Comparison of ENCODE assay signal across 1 cellular context in genomic region chr3:129593595-129594339, GRCh38.
TF ChIP-seq lines count a peak whose summit lies in the region.

No MANE protein-coding gene starts in this region.

TF ChIP-seq in HepG2, 621 proteins besides CTCF, POLR2A, EP300 and RAD21 (continued from another document and continues in another):
- TF ChIP-seq ZHX2 (IDR thresholded peaks at IDR 0.05; ENCODE audit: low read depth) (0 out of 2 replicates have a peak, but pooled peaks have one; percentile 66), ZHX2 (CRISPR knock-in tag; IDR thresholded peaks at IDR 0.05; ENCODE audit: borderline replicate concordance) (no peak), ZNF232 (CRISPR knock-in tag; IDR thresholded peaks at IDR 0.05; ENCODE audit: borderline replicate concordance) (peak; percentile 83; the same call in 1 of the 2 replicates), ZNF543 (CRISPR knock-in tag; IDR thresholded peaks at IDR 0.05) (no peak), ZNF777 (CRISPR knock-in tag; IDR thresholded peaks at IDR 0.05) (0 out of 2 replicates have a peak, but pooled peaks have one; percentile 47), AHR (CRISPR knock-in tag; IDR thresholded peaks at IDR 0.05) (no peak), TBX2 (CRISPR knock-in tag; IDR thresholded peaks at IDR 0.05; ENCODE audit: borderline replicate concordance) (peak; percentile 83), GMEB1 (CRISPR knock-in tag; IDR thresholded peaks at IDR 0.05; ENCODE audit: borderline replicate concordance) (peak; percentile 43; the same call in 1 of the 2 replicates), ZFY (CRISPR knock-in tag; IDR thresholded peaks at IDR 0.05) (peak; percentile 73), ZNF609 (CRISPR knock-in tag; IDR thresholded peaks at IDR 0.05; ENCODE audit: borderline replicate concordance) (peak; percentile 84), IRX3 (CRISPR knock-in tag; IDR thresholded peaks at IDR 0.05; ENCODE audit: borderline replicate concordance, low read depth) (no peak), NR0B2 (CRISPR knock-in tag; IDR thresholded peaks at IDR 0.05) (no peak), POLR2AphosphoS5 (IDR thresholded peaks at IDR 0.05; ENCODE audit: low read depth, low read length) (peak; percentile 43; the same call in 1 of the 2 replicates), ETV5 (CRISPR knock-in tag; IDR thresholded peaks at IDR 0.05; ENCODE audit: borderline replicate concordance) (peak; percentile 91), FOXK2 (IDR thresholded peaks at IDR 0.05) (0 out of 2 replicates have a peak, but pooled peaks have one; percentile 15), NFIB (CRISPR knock-in tag; IDR thresholded peaks at IDR 0.05; ENCODE audit: borderline replicate concordance) (no peak), ZBTB4 (CRISPR knock-in tag; IDR thresholded peaks at IDR 0.05; ENCODE audit: borderline replicate concordance) (0 out of 2 replicates have a peak, but pooled peaks have one; percentile 84), ZSCAN5A (CRISPR knock-in tag; IDR thresholded peaks at IDR 0.05; ENCODE audit: borderline replicate concordance) (no peak), KDM3A (CRISPR knock-in tag; IDR thresholded peaks at IDR 0.05; ENCODE audit: low read depth) (no peak; the same call in 1 of the 2 replicates), TMF1 (CRISPR knock-in tag; IDR thresholded peaks at IDR 0.05; ENCODE audit: low read depth) (no peak), BHLHE40 (IDR thresholded peaks at IDR 0.05; ENCODE audit: low read length) (no peak), EEA1 (CRISPR knock-in tag; IDR thresholded peaks at IDR 0.05; ENCODE audit: borderline replicate concordance) (no peak), HMG20B (CRISPR knock-in tag; conservative IDR thresholded peaks at IDR 0.05) (no peak; the same call in 1 of the 2 replicates), PITX1 (CRISPR knock-in tag; IDR thresholded peaks at IDR 0.05) (peak; percentile 73; the same call in 1 of the 2 replicates)
- TF ChIP-seq, protein P1, sequence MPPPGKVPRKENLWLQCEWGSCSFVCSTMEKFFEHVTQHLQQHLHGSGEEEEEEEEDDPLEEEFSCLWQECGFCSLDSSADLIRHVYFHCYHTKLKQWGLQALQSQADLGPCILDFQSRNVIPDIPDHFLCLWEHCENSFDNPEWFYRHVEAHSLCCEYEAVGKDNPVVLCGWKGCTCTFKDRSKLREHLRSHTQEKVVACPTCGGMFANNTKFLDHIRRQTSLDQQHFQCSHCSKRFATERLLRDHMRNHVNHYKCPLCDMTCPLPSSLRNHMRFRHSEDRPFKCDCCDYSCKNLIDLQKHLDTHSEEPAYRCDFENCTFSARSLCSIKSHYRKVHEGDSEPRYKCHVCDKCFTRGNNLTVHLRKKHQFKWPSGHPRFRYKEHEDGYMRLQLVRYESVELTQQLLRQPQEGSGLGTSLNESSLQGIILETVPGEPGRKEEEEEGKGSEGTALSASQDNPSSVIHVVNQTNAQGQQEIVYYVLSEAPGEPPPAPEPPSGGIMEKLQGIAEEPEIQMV (CRISPR knock-in tag; IDR thresholded peaks at IDR 0.05; ENCODE audit: low read depth), result no peak
- TF ChIP-seq, protein P2, sequence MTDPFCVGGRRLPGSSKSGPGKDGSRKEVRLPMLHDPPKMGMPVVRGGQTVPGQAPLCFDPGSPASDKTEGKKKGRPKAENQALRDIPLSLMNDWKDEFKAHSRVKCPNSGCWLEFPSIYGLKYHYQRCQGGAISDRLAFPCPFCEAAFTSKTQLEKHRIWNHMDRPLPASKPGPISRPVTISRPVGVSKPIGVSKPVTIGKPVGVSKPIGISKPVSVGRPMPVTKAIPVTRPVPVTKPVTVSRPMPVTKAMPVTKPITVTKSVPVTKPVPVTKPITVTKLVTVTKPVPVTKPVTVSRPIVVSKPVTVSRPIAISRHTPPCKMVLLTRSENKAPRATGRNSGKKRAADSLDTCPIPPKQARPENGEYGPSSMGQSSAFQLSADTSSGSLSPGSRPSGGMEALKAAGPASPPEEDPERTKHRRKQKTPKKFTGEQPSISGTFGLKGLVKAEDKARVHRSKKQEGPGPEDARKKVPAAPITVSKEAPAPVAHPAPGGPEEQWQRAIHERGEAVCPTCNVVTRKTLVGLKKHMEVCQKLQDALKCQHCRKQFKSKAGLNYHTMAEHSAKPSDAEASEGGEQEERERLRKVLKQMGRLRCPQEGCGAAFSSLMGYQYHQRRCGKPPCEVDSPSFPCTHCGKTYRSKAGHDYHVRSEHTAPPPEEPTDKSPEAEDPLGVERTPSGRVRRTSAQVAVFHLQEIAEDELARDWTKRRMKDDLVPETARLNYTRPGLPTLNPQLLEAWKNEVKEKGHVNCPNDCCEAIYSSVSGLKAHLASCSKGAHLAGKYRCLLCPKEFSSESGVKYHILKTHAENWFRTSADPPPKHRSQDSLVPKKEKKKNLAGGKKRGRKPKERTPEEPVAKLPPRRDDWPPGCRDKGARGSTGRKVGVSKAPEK (CRISPR knock-in tag; IDR thresholded peaks at IDR 0.05; ENCODE audit: borderline replicate concordance), result peak; percentile 51; the same call in 1 of the 2 replicates
- TF ChIP-seq, protein P3, sequence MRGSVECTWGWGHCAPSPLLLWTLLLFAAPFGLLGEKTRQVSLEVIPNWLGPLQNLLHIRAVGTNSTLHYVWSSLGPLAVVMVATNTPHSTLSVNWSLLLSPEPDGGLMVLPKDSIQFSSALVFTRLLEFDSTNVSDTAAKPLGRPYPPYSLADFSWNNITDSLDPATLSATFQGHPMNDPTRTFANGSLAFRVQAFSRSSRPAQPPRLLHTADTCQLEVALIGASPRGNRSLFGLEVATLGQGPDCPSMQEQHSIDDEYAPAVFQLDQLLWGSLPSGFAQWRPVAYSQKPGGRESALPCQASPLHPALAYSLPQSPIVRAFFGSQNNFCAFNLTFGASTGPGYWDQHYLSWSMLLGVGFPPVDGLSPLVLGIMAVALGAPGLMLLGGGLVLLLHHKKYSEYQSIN (CRISPR knock-in tag; IDR thresholded peaks at IDR 0.05; ENCODE audit: borderline replicate concordance), result no peak
